21 cellular contexts compared by ENCODE assay signal in the genomic region with DNA sequence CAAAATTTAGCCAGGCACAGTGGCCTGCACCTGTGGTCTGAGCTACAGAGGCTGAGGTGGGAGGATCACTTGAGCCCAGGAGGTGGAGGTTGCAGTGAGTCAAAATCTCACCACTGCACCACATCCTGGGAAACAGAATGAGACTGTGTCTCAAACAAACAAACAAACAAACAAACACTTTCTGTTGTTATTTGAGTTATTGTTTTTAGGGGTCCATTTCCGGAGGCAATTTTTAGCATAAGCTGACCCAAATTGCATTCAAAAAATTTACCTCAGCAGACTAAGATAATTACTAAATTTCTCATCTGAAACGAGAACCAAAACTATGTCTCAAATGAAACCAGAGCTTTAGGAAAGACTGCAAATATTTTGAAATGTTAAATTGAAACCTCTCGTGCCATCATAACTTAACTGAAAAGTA.
DNase-seq lines count a peak whose midpoint lies in the region; ATAC-seq, FAIRE-seq and TF ChIP-seq lines count a peak whose summit lies in the region.
"Had no signal": no experiment of that assay in that cellular context is flagged by ENCODE, and none has a peak within 500 bp of the region (broad histone marks: within the 10 kb centered on the region; RNA-seq: fewer than 3 reads in every experiment).

No MANE protein-coding gene starts in this region.

- H3K4me2 ChIP-seq in GM12878 (ENCODE audit: control insufficient read depth, insufficient read depth), result no peak overlapping the region
- H3K4me2 ChIP-seq: A549 had no signal

- H3K27ac ChIP-seq in GM12878 (ENCODE audit: control insufficient read depth, insufficient read depth), result no peak overlapping the region
- H3K27ac ChIP-seq: A549 had no signal

- no peaks in the 10 kb centered on the region for H3K27me3 ChIP-seq in GM12878 (replicated peaks in 1 of 2; ENCODE audit: control insufficient read depth in 2 of 2, insufficient read depth in 2 of 2, low read length in 1 of 2)

- RAD21 ChIA-PET in GM12878 (lab: Charles Lee; ENCODE audit: unreplicated experiment), result no interaction called here

- FAIRE-seq in GM12878 (lab: Jason Lieb, UNC), result no peak
- FAIRE-seq: A549 had no signal

- no peaks in the 10 kb centered on the region for H4K20me1 ChIP-seq in GM12878 (ENCODE audit: control insufficient read depth, insufficient read depth)

- in situ Hi-C loops in GM12878 (cut with MboI), result no loop called here

- no peak overlapping the region for H3K9ac ChIP-seq in GM12878 (ENCODE audit: control insufficient read depth, insufficient read depth, low read length)

- H2AFZ ChIP-seq in GM12878 (ENCODE audit: control insufficient read depth, low read depth, low read length), result no peak overlapping the region

- peak; percentile 54 for ATAC-seq in GM18511 (IDR thresholded peaks at IDR 0.05; ENCODE audit: unreplicated experiment)
- ATAC-seq in GM21786 (IDR thresholded peaks at IDR 0.05; ENCODE audit: unreplicated experiment), result peak; percentile 48
- ATAC-seq in HG03342 (IDR thresholded peaks at IDR 0.05; ENCODE audit: unreplicated experiment), result peak; percentile 64
- ATAC-seq in GM12878, result peak; percentile 95
- ATAC-seq in GM21526 (IDR thresholded peaks at IDR 0.05; ENCODE audit: low FRiP score, unreplicated experiment), result no peak
- ATAC-seq: A549, PC-3, SK-N-SH treated with all-trans-retinoic acid at 6 μM for 48 hours, T-cell had no signal

- no peak for TF ChIP-seq CTCF in GM12878 (IDR thresholded peaks at IDR 0.05 in 2 of 3, conservative IDR thresholded peaks at IDR 0.05 in 1 of 3; ENCODE audit: control insufficient read depth in 2 of 3, extremely low read depth in 1 of 3, insufficient read depth in 1 of 3, low read depth in 3 of 3, low read length in 3 of 3)

- DNase-seq in GM12878 (ENCODE audit: low read depth, low spot score) (peak; percentile 27), cortex of kidney (lab: John Stamatoyannopoulos, UW) (no peak), NAMALWA (ENCODE audit: low spot score) (no peak)
- DNase-seq: Caco-2; CD4-positive, alpha-beta T cell; GDM1; H7; NCI-H187; NCI-H2107; NCI-H510A treated with DMSO at 0.1 percent for 48 hours; NCI-H774; PC-3; RPMI8226; SIG-M5; T-cell had no signal

- H3K4me1 ChIP-seq in GM12878 (ENCODE audit: control insufficient read depth, insufficient read depth, low read length), result no peaks in the 10 kb centered on the region
- H3K4me1 ChIP-seq: A549, Caco-2 had no signal

- no peak for TF ChIP-seq POLR2A in GM12878 (IDR thresholded peaks at IDR 0.05; ENCODE audit: low read depth, low read length)

- SMC1A ChIA-PET in GM12878 (lab: Charles Lee; ENCODE audit: uncharacterized antibody, unreplicated experiment), result no interaction called here

- H3K36me3 ChIP-seq in GM12878 (ENCODE audit: control insufficient read depth in 2 of 2, insufficient read depth in 2 of 2, low read length in 1 of 2), result no peaks in the 10 kb centered on the region

- WGBS in GM12878 (ENCODE audit: insufficient coverage, insufficient replicate concordance, low lambda C conversion rate, missing lambda C conversion rate), result 34% methylated on average over 3 of the region's 3 CpGs

- intact Hi-C loops in GM12878 (cut with micrococcal nuclease; ENCODE audit: unreplicated experiment), result no loop called here

- TF ChIP-seq RAD21 in GM12878 (IDR thresholded peaks at IDR 0.05; ENCODE audit: insufficient read depth, low read depth, low read length), result no peak

- CTCF ChIA-PET in GM12878 (lab: Yijun Ruan, JAX), result no interaction called here

- TF ChIP-seq EP300 in GM12878 (IDR thresholded peaks at IDR 0.05; ENCODE audit: borderline replicate concordance in 1 of 2, control insufficient read depth in 1 of 2, low read depth in 2 of 2, low read length in 2 of 2), result 0 out of 4 replicates have a peak, but pooled peaks of 1 of the 2 experiments have one; percentile 24

- no peaks in the 10 kb centered on the region; the same call in 2 of the 3 replicates for H3K9me3 ChIP-seq in GM12878 (replicated peaks; ENCODE audit: control insufficient read depth, insufficient read depth, low read length)
- H3K9me3 ChIP-seq: A549, Caco-2 had no signal

- BruUV-seq in GM12878 (replicated peaks; lab: Mats Ljungman, UMichigan), result no TSS peak

- no peak overlapping the region for H3K4me3 ChIP-seq in GM12878
- H3K4me3 ChIP-seq: A549 had no signal

- POLR2A ChIA-PET in GM12878 (lab: Charles Lee), result no interaction called here

- no peaks in the 10 kb centered on the region for H3K79me2 ChIP-seq in GM12878 (ENCODE audit: control insufficient read depth, insufficient read depth, low read length)

TF ChIP-seq in GM12878, 131 proteins besides CTCF, POLR2A, EP300 and RAD21:
- TF ChIP-seq BHLHE40 (IDR thresholded peaks at IDR 0.05; ENCODE audit: borderline replicate concordance in 1 of 2, low read depth in 2 of 2, low read length in 1 of 2) (peak in 1 of 2 experiments; percentile 7; a peak in 1 of 4 replicates), RUNX3 (IDR thresholded peaks at IDR 0.05; ENCODE audit: low read length) (peak; percentile 34; the same call in 1 of the 2 replicates), ESRRA (IDR thresholded peaks at IDR 0.05; ENCODE audit: low read length) (no peak), CBX3 (IDR thresholded peaks at IDR 0.05; ENCODE audit: borderline replicate concordance, low read depth) (no peak)
